Comparison of ENCODE assay signal across 21 cellular contexts in the genomic region with DNA sequence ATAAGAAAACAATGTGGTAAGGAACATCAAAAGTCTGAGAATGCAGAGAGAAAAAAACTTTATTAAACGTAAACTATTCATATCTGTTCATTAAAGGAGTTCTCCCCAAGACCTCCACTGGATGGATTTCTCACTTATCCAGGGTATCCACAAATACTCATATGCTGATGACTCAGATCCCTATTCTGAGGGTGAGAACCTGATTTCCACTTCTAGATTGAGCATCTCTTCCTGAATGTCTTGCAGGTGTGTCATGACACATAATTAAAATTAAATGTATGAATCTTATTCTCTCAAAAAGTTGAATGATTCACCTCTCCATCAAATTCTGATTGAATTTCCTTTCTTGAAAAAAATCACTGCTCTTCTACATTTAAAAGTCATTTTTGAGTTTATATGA.
"Had no signal": no experiment of that assay in that cellular context is flagged by ENCODE, and none has a peak within 500 bp of the region (broad histone marks: within the 10 kb centered on the region; RNA-seq: fewer than 3 reads in every experiment).

No MANE protein-coding gene starts in this region.

- H3K4me1 ChIP-seq: esophagus squamous epithelium, left ventricle myocardium inferior, right lobe of liver, uterus had no signal

- H3K4me3 ChIP-seq: esophagus squamous epithelium, left ventricle myocardium inferior, lung, mucosa of descending colon, right lobe of liver, uterus had no signal

- H3K36me3 ChIP-seq: esophagus squamous epithelium, left ventricle myocardium inferior, right lobe of liver, uterus had no signal

- H3K9me3 ChIP-seq: esophagus squamous epithelium, left ventricle myocardium inferior, mucosa of descending colon, right lobe of liver, uterus had no signal

- ATAC-seq: activated CD8-positive, alpha-beta T cell treated with anti-CD3 and anti-CD28 coated beads for 36 hours; activated T-cell treated with anti-CD3 and anti-CD28 coated beads, Interleukin-2, amount 50 U/mL, for 4 hours; activated T-helper 17 cell treated with anti-CD3 and anti-CD28 coated beads, Interleukin-2, amount 50 U/mL, for 72 hours; mucosa of descending colon; right lobe of liver; stimulated activated naive CD8-positive, alpha-beta T cell treated with anti-CD3 and anti-CD28 coated beads, Interleukin-15, Interleukin-2, amounts not matched to agents 100 U/mL and 50 U/mL, for 24 hours had no signal

- H3K27ac ChIP-seq: esophagus squamous epithelium, left ventricle myocardium inferior, right lobe of liver, uterus had no signal

- DNase-seq: activated CD4-positive, alpha-beta T cell treated with anti-CD3 and anti-CD28 coated beads, Interleukin-2, amount 10 ng/mL, durations not matched to agents 7 days and 5 days; activated CD4-positive, CD25-positive, alpha-beta regulatory T cell treated with anti-CD3 and anti-CD28 coated beads, Interleukin-2, amount 50 U/mL, for 72 hours; activated CD8-positive, alpha-beta T cell treated with anti-CD3 and anti-CD28 coated beads for 36 hours; activated gamma-delta T cell treated with Interleukin-2 at 50 U/mL for 16 hours; activated naive CD4-positive, alpha-beta T cell treated with anti-CD3 and anti-CD28 coated beads, Interleukin-2, amount 50 U/mL, for 16 hours; activated T-cell treated with anti-CD3 and anti-CD28 coated beads, Interleukin-2, amount 50 U/mL, for 4 hours; amniotic stem cell; central memory CD4-positive, alpha-beta T cell; endodermal cell; esophagus squamous epithelium; kidney glomerular epithelial cell; left ventricle myocardium inferior; mucosa of descending colon; right lobe of liver; stimulated activated CD4-positive, alpha-beta T cell treated with anti-CD3 and anti-CD28 coated beads, Interleukin-12 subunit alpha, Interleukin-12 subunit beta, amount 100 ng/mL, for 4 hours; stimulated activated CD4-positive, alpha-beta T cell treated with anti-CD3 and anti-CD28 coated beads, Interleukin-4, amount 100 ng/mL, for 1 hour; stimulated activated naive CD8-positive, alpha-beta T cell treated with anti-CD3 and anti-CD28 coated beads, Interleukin-15, Interleukin-2, amounts not matched to agents 100 U/mL and 50 U/mL, for 24 hours; T-helper 2 cell; uterus had no signal

- H3K27me3 ChIP-seq: esophagus squamous epithelium, right lobe of liver, uterus had no signal
